ENCODE assay signal across 22 cellular contexts in the genomic region with DNA sequence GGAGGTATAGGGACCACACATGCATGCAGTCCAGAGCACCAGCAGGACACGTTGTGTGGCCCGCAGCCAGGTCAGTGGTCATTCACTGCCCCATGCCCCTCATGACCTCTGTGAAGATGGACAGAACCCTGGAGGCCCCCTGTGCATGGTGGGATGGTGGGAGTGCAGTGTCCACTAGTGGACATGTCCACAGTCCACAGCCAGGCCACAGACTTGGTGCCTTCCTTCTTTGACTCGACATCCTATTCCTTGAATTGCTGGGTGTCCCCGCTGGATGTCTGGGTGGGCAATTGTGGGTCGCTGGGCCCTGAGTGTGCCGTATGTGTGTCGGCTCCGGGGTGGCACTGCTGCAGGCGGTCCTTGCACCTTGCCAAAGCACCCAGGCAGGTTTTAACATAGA. TPM values are rescaled to one million over a fixed set of nuclear protein-coding genes. Genes with fewer than 3 reads are reported as not detected.
A peak's percentile ranks its signal among the peaks of the same experiment; 100 is the strongest.
DNase-seq lines count a peak whose midpoint lies in the region; ATAC-seq and TF ChIP-seq lines count a peak whose summit lies in the region.
"Had no signal": no experiment of that assay in that cellular context is flagged by ENCODE, and none has a peak within 500 bp of the region (broad histone marks: within the 10 kb centered on the region; RNA-seq: fewer than 3 reads in every experiment).

No MANE protein-coding gene starts in this region.

- H3K56ac ChIP-seq in IMR-90 (ENCODE audit: extremely low read depth, insufficient read depth, low read length), result no peak overlapping the region

- no peak overlapping the region for H3K27ac Mint-ChIP-seq in type B pancreatic cell
- H3K27ac Mint-ChIP-seq: CD4-positive, CD25-positive, alpha-beta regulatory T cell; HFFc6 had no signal

- H4K8ac ChIP-seq in IMR-90 (ENCODE audit: low read depth in 2 of 2, low read length in 2 of 2), result no peak overlapping the region

- H3K9me3 ChIP-seq in IMR-90 (ENCODE audit: control insufficient read depth, insufficient read depth, low read length), result peaks cover 1% of the 10 kb centered on the region; the same call in 1 of the 2 replicates

- ATAC-seq in IMR-90 (ENCODE audit: low read depth), result no peak
- ATAC-seq: HepG2 had no signal

- no peak overlapping the region for H3K4me3 Mint-ChIP-seq in type B pancreatic cell
- H3K4me3 Mint-ChIP-seq: CD4-positive, CD25-positive, alpha-beta regulatory T cell; HFFc6 had no signal

- no peaks in the 10 kb centered on the region for H3K9me1 ChIP-seq in IMR-90 (ENCODE audit: insufficient read depth, low read length)

- no peak overlapping the region for H2AK5ac ChIP-seq in IMR-90 (ENCODE audit: low read depth, low read length)

- H3K23ac ChIP-seq in IMR-90 (ENCODE audit: low read depth, low read length), result no peak overlapping the region

- POLR2A ChIA-PET in IMR-90 (lab: Charles Lee; ENCODE audit: unreplicated experiment), result no interaction called here

- peaks cover 8% of the 10 kb centered on the region for H3K9me3 Mint-ChIP-seq in type B pancreatic cell

- H3K4ac ChIP-seq in IMR-90 (ENCODE audit: low read depth, low read length), result no peak overlapping the region

- H2BK15ac ChIP-seq in IMR-90 (ENCODE audit: low read depth, low read length), result no peak overlapping the region

- H3K79me1 ChIP-seq in IMR-90 (ENCODE audit: low read depth in 1 of 2, low read length in 2 of 2), result no peaks in the 10 kb centered on the region

- peaks cover 4% of the 10 kb centered on the region for H3K27me3 Mint-ChIP-seq in type B pancreatic cell
- H3K27me3 Mint-ChIP-seq: CD4-positive, CD25-positive, alpha-beta regulatory T cell had no signal

- 76% methylated on average over 5 of the region's 9 CpGs; no CpG with 5 or more reads in 1 of the 2 experiments for WGBS in IMR-90 (ENCODE audit: extremely low coverage in 2 of 2, insufficient read length in 1 of 2), 2 experiments

- H4K20me1 ChIP-seq in IMR-90 (ENCODE audit: insufficient read depth, low read length), result no peaks in the 10 kb centered on the region

- in situ Hi-C loops in IMR-90 (cut with MboI; ENCODE audit: low sequenced_read_pairs), result no loop called here

- dilution Hi-C loops in IMR-90 (cut with HindIII; ENCODE audit: low sequenced_read_pairs, unreplicated experiment), result no loop called here

- peaks cover 18% of the 10 kb centered on the region; the same call in 1 of the 2 replicates for H3K27me3 ChIP-seq in IMR-90 (ENCODE audit: control insufficient read depth, insufficient read depth, low read length)
- H3K27me3 ChIP-seq in H7 (ENCODE audit: control insufficient read depth, insufficient read depth, low read length), result no peaks in the 10 kb centered on the region

- no peak overlapping the region for H4K91ac ChIP-seq in IMR-90 (ENCODE audit: insufficient read depth, low read depth, low read length)

- no peak overlapping the region for H3K4me3 ChIP-seq in IMR-90 (ENCODE audit: insufficient read depth, low read depth, low read length)
- H3K4me3 ChIP-seq in H7 (ENCODE audit: insufficient read depth, low read depth, low read length), result no peak overlapping the region
- H3K4me3 ChIP-seq: PC-9 had no signal

- no peak overlapping the region for H3K14ac ChIP-seq in IMR-90 (replicated peaks; ENCODE audit: low read depth, low read length)

- H3K4me2 ChIP-seq in IMR-90 (ENCODE audit: low read depth, low read length), result no peak overlapping the region
- H3K4me2 ChIP-seq: PC-9 had no signal

- TF ChIP-seq CTCF in IMR-90 (conservative IDR thresholded peaks at IDR 0.05; ENCODE audit: low read depth, low read length), result no peak
- TF ChIP-seq CTCF in type B pancreatic cell (conservative IDR thresholded peaks at IDR 0.05), result no peak

- no peak overlapping the region for H2BK20ac ChIP-seq in IMR-90 (ENCODE audit: low read depth, low read length)

- no peak overlapping the region for H3K18ac ChIP-seq in IMR-90 (ENCODE audit: low read depth, low read length)

- DNase-seq in IMR-90, result no peak
- peak; percentile 1 for DNase-seq in iPS-NIHi11 (ENCODE audit: low spot score)
- peak; percentile 71 for DNase-seq in mesenteric fat pad (ENCODE audit: low spot score)
- peak; percentile 53 for DNase-seq in type B pancreatic cell (ENCODE audit: extremely low spot score, unreplicated experiment)
- DNase-seq in stimulated activated CD4-positive, alpha-beta T cell treated with anti-CD3 and anti-CD28 coated beads, Interleukin-4, amount 100 ng/mL, for 1 hour, result no peak
- DNase-seq in H7, result no peak
- no peak for DNase-seq in OCI-M1 (lab: John Stamatoyannopoulos, UW)
- DNase-seq: CD4-positive, CD25-positive, alpha-beta regulatory T cell; EL; HFFc6; KBM-7; MM.1S; NCI-H1092 treated with DMSO at 0.1 percent for 48 hours; NCI-H2029 treated with DMSO at 0.1 percent for 48 hours; NCI-H2171; NCI-H345; NCI-H526; PC-9; RPMI8226; SHP77 had no signal

- TF ChIP-seq POLR2A in IMR-90 (IDR thresholded peaks at IDR 0.05; ENCODE audit: low read depth, low read length), result no peak

- no peak overlapping the region for H2AK9ac ChIP-seq in IMR-90 (replicated peaks; ENCODE audit: low read depth, low read length, poor library complexity)

- no peak overlapping the region for H3K9ac ChIP-seq in IMR-90 (ENCODE audit: low read depth, low read length)

- no peak overlapping the region for H2BK5ac ChIP-seq in IMR-90 (ENCODE audit: low read depth, low read length, poor library complexity, severe bottlenecking)

- no peaks in the 10 kb centered on the region for H3K36me3 Mint-ChIP-seq in type B pancreatic cell
- H3K36me3 Mint-ChIP-seq: CD4-positive, CD25-positive, alpha-beta regulatory T cell had no signal

- no peaks in the 10 kb centered on the region for H3K4me1 ChIP-seq in IMR-90 (ENCODE audit: control insufficient read depth, insufficient read depth, low read length)

- peak overlapping the region; percentile 21 for H2AFZ ChIP-seq in IMR-90 (replicated peaks; ENCODE audit: low read length, poor library complexity)
- H2AFZ ChIP-seq: PC-9 had no signal

- H3K36me3 ChIP-seq in IMR-90 (ENCODE audit: control insufficient read depth, insufficient read depth, low read length), result no peaks in the 10 kb centered on the region
- H3K36me3 ChIP-seq in H7 (replicated peaks; ENCODE audit: control insufficient read depth, insufficient read depth, low read length), result no peaks in the 10 kb centered on the region

- no peak overlapping the region for H3K27ac ChIP-seq in IMR-90 (ENCODE audit: insufficient read depth, low read length)
- H3K27ac ChIP-seq: HL-60, PC-9 had no signal

- H3K4me1 Mint-ChIP-seq in type B pancreatic cell (ENCODE audit: unreplicated experiment), result no peaks in the 10 kb centered on the region
- H3K4me1 Mint-ChIP-seq: CD4-positive, CD25-positive, alpha-beta regulatory T cell had no signal

- CTCF ChIA-PET in IMR-90 (lab: Yijun Ruan, JAX), result no interaction called here

- no peak for TF ChIP-seq RAD21 in IMR-90 (IDR thresholded peaks at IDR 0.05; ENCODE audit: low read length)

- H4K5ac ChIP-seq in IMR-90 (ENCODE audit: low read depth, low read length), result no peak overlapping the region

- no peak overlapping the region for H2BK120ac ChIP-seq in IMR-90 (ENCODE audit: low read depth, low read length)

- intact Hi-C loops in IMR-90 (cut with micrococcal nuclease), result no loop called here

- BruUV-seq in IMR-90 (replicated peaks; lab: Mats Ljungman, UMichigan), result no TSS peak

TF ChIP-seq in IMR-90, 13 proteins besides CTCF, POLR2A, EP300 and RAD21:
- TF ChIP-seq MAZ (IDR thresholded peaks at IDR 0.05; ENCODE audit: borderline replicate concordance, low read depth, low read length), result no peak
- TF ChIP-seq, protein P1, sequence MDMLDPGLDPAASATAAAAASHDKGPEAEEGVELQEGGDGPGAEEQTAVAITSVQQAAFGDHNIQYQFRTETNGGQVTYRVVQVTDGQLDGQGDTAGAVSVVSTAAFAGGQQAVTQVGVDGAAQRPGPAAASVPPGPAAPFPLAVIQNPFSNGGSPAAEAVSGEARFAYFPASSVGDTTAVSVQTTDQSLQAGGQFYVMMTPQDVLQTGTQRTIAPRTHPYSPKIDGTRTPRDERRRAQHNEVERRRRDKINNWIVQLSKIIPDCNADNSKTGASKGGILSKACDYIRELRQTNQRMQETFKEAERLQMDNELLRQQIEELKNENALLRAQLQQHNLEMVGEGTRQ (IDR thresholded peaks at IDR 0.05; ENCODE audit: low read depth, low read length), result no peak
- TF ChIP-seq, protein P2, sequence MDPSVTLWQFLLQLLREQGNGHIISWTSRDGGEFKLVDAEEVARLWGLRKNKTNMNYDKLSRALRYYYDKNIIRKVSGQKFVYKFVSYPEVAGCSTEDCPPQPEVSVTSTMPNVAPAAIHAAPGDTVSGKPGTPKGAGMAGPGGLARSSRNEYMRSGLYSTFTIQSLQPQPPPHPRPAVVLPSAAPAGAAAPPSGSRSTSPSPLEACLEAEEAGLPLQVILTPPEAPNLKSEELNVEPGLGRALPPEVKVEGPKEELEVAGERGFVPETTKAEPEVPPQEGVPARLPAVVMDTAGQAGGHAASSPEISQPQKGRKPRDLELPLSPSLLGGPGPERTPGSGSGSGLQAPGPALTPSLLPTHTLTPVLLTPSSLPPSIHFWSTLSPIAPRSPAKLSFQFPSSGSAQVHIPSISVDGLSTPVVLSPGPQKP (IDR thresholded peaks at IDR 0.05; ENCODE audit: borderline replicate concordance, low read depth, low read length), result no peak
- no peak for TF ChIP-seq NFE2L2 (IDR thresholded peaks at IDR 0.05; ENCODE audit: low read depth, low read length)
- no peak for TF ChIP-seq FOS (IDR thresholded peaks at IDR 0.05; ENCODE audit: low read depth, low read length)
- no peak for TF ChIP-seq RFX5 (IDR thresholded peaks at IDR 0.05; ENCODE audit: low read depth, low read length)
- TF ChIP-seq MXI1 (IDR thresholded peaks at IDR 0.05; ENCODE audit: borderline replicate concordance, low read depth, low read length), result no peak
- no peak for TF ChIP-seq BHLHE40 (IDR thresholded peaks at IDR 0.05; ENCODE audit: low read depth, low read length)
- TF ChIP-seq CHD1 (IDR thresholded peaks at IDR 0.05; ENCODE audit: low read depth, low read length), result no peak
- TF ChIP-seq RCOR1 (IDR thresholded peaks at IDR 0.05; ENCODE audit: insufficient replicate concordance, low read length), result no peak

RNA-seq across cellular contexts. Expression of a gene that starts 35.7 kb away (rescaled TPM):
- total RNA-seq in IMR-90 (2012; rRNA removed) (under 0.01 and 0.18 TPM in 2 replicates), mesenteric fat pad (53.8 TPM), type B pancreatic cell (ENCODE audit: low replicate concordance) (2.4 and 7.9 TPM in 2 replicates)
- 0.14 and 0.24 TPM in 2 replicates for polyA plus RNA-seq in IMR-90 (2012; rRNA removed)
- 0.02 and 0.22 TPM in 2 replicates for polyA plus RNA-seq in IMR-90 (2012; cell fraction: cytosol; rRNA removed)
- polyA plus RNA-seq in IMR-90 (2012; cell fraction: nucleus; rRNA removed; ENCODE audit: low replicate concordance), result 0.22 and 0.57 TPM in 2 replicates
- 8.5 and 10.5 TPM in 2 replicates for total RNA-seq in H7 (2014; rRNA removed; shearing (Covaris generic))
- total RNA-seq: CD4-positive, CD25-positive, alpha-beta regulatory T cell had no signal
- polyA plus RNA-seq: CD4-positive, CD25-positive, alpha-beta regulatory T cell had no signal

Comparison
In these comparisons a context has a peak if more than half of its experiments do, and no peak if none do; other contexts are left out.
1. DNase-seq: peak in iPS-NIHi11 (single experiment), mesenteric fat pad (single experiment) and type B pancreatic cell (single experiment); none in IMR-90 (single experiment), stimulated activated CD4-positive, alpha-beta T cell treated with anti-CD3 and anti-CD28 coated beads, Interleukin-4, amount 100 ng/mL, for 1 hour (single experiment), H7 (single experiment) and OCI-M1 (single experiment).